In the genomic region with DNA sequence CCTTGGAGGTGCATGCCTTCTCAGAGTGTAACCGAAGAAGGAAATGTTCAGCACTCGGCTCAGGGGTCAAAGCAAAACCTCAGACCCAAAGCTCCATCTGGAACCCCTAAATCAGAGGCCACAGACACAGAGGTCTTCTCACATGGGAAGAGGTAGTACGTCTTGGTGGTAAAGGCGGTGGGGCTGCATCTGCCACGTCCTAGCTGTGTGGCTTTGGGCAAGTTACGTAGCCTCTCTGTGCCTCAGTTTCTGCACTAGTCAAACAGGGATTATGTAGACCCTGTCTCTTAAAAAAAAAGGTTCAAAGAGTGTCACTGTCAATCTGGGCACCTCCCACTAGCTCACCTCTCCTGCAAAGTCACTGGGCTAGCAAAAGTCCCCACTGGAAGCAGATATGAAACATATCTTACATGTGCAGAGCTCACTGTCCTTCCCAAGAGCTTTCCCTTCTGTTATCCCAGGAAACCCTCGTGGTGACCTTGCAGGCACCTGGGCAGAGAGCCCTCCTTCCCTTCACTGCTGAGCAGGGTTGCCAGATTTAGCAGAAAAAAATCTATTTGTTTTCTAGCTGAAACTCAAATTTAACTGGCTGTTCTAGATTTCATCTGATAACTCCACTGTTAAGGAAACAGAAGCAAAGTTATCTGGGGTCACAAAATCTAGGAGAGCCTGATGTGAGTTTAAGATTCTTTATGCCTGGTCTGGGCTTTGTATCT, we compare ENCODE assay signal across 20 cellular contexts. TPM values are rescaled to one million over a fixed set of nuclear protein-coding genes. Genes with fewer than 3 reads are reported as not detected.
"Had no signal": no experiment of that assay in that cellular context is flagged by ENCODE, and none has a peak within 500 bp of the region (broad histone marks: within the 10 kb centered on the region; RNA-seq: fewer than 3 reads in every experiment).

No MANE protein-coding gene starts in this region.

- DNase-seq: activated B cell treated with CpG ODN at 0.5 μM for 24 hours; activated CD4-positive, alpha-beta memory T cell treated with anti-CD3 and anti-CD28 coated beads for 36 hours; activated CD4-positive, alpha-beta T cell treated with anti-CD3 and anti-CD28 coated beads for 4 hours; activated naive CD4-positive, alpha-beta T cell treated with Interleukin-2 at 50 U/mL for 16 hours; activated naive CD8-positive, alpha-beta T cell treated with anti-CD3 and anti-CD28 coated beads, Interleukin-2, amount 10 ng/mL, durations not matched to agents 7 days and 5 days; activated T-cell treated with anti-CD3 and anti-CD28 coated beads, Interleukin-2, amount 50 U/mL, for 1 hour; amygdala; brain microvascular endothelial cell; effector memory CD4-positive, alpha-beta T cell; foreskin fibroblast; glutamatergic neuron; hippocampal formation; islet precursor cell; mammary epithelial cell; midbrain; stimulated activated CD4-positive, alpha-beta T cell treated with anti-CD3 and anti-CD28 coated beads, Interleukin-2, amount 100 ng/mL, for 24 hours; stimulated activated naive CD8-positive, alpha-beta T cell treated with anti-CD3 and anti-CD28 coated beads, Interleukin-15, Interleukin-2, amounts not matched to agents 100 U/mL and 50 U/mL, for 24 hours; upper lobe of right lung had no signal

- H3K4me3 ChIP-seq: suprapubic skin, upper lobe of right lung had no signal

- H3K9me3 ChIP-seq: suprapubic skin, upper lobe of right lung had no signal

- ATAC-seq: activated T-helper 17 cell treated with anti-CD3 and anti-CD28 coated beads, Interleukin-2, amount 50 U/mL, for 72 hours; stimulated activated naive CD8-positive, alpha-beta T cell treated with anti-CD3 and anti-CD28 coated beads, Interleukin-15, Interleukin-2, amounts not matched to agents 100 U/mL and 50 U/mL, for 24 hours; upper lobe of right lung had no signal

- H3K27me3 ChIP-seq: brain microvascular endothelial cell, suprapubic skin, upper lobe of right lung had no signal

- H3K27ac ChIP-seq: brain microvascular endothelial cell, suprapubic skin, upper lobe of right lung had no signal

RNA-seq across cellular contexts. Expression of gene CFAP61, which starts 53.2 kb away (rescaled TPM):
- total RNA-seq: activated B cell treated with CpG ODN at 0.5 μM for 24 hours; activated CD4-positive, alpha-beta memory T cell treated with anti-CD3 and anti-CD28 coated beads for 36 hours; activated naive CD8-positive, alpha-beta T cell treated with anti-CD3 and anti-CD28 coated beads, Interleukin-2, amount 10 ng/mL, durations not matched to agents 7 days and 5 days; activated T-helper 17 cell treated with anti-CD3 and anti-CD28 coated beads, Interleukin-2, amount 50 U/mL, for 72 hours; upper lobe of right lung had no signal
